8 cellular contexts compared by ENCODE assay signal in genomic region chr12:47870175-47870781, GRCh38. TPM values are rescaled to one million over a fixed set of nuclear protein-coding genes. Genes with fewer than 3 reads are reported as not detected.
DNase-seq lines count a peak whose midpoint lies in the region; ATAC-seq and TF ChIP-seq lines count a peak whose summit lies in the region.

No MANE protein-coding gene starts in this region.

- POLR2A ChIA-PET in AG04449 (lab: Yijun Ruan, JAX): no interaction called here

- no peak for DNase-seq in AG04449 (ENCODE audit: low read depth, low spot score)
- peak; percentile 35 for DNase-seq in NT2/D1 (ENCODE audit: low read depth, low spot score)
- DNase-seq in osteocyte (ENCODE audit: extremely low spot score, unreplicated experiment): no peak
- DNase-seq in hypothalamus (lab: John Stamatoyannopoulos, UW): no peak
- DNase-seq in NCI-H1105 (lab: John Stamatoyannopoulos, UW): no peak
- no peak for DNase-seq in NCI-H187 treated with DMSO at 0.1 percent for 48 hours (lab: John Stamatoyannopoulos, UW)

- H3K4me3 ChIP-seq in AG04449 (ENCODE audit: low read depth, low read length) (no peak overlapping the region), NT2/D1 (ENCODE audit: insufficient read length, low read depth) (no peak overlapping the region), esophagus (ENCODE audit: low read depth in 1 of 2, low read length in 2 of 2) (no peak overlapping the region)

- peaks cover 18% of the 10 kb centered on the region for H3K4me1 Mint-ChIP-seq in osteocyte (ENCODE audit: unreplicated experiment)

- H3K4me3 Mint-ChIP-seq in osteocyte (ENCODE audit: unreplicated experiment): no peak overlapping the region

- peaks cover 1% of the 10 kb centered on the region for H3K27me3 Mint-ChIP-seq in osteocyte (ENCODE audit: unreplicated experiment)

- WGBS in esophagus, 2 donors: 27 to 39% methylated on average over 6 of the region's 6 CpGs

- peak overlapping the region; percentile 30 to 77 for H3K27ac ChIP-seq in esophagus (ENCODE audit: low read depth in 2 of 2, low read length in 1 of 2)

- no peak overlapping the region for H3K9ac ChIP-seq in NT2/D1 (ENCODE audit: insufficient read length, low read depth)

- CTCF ChIA-PET in AG04449 (lab: Yijun Ruan, JAX): interaction anchor here (0.8 to 6.1 kb wide), 11 partner anchors 9 to 154 kb away, joined by 3 to 46 read pairs (median 4); partner anchors contain the start of gene VDR

- no peak overlapping the region for H3K27ac Mint-ChIP-seq in osteocyte (ENCODE audit: unreplicated experiment)

- peak; percentile 35 for ATAC-seq in GM18508 (IDR thresholded peaks at IDR 0.05; ENCODE audit: insufficient read depth, unreplicated experiment)

- H3K36me3 Mint-ChIP-seq in osteocyte (ENCODE audit: unreplicated experiment): no peaks in the 10 kb centered on the region

- no peaks in the 10 kb centered on the region for H3K36me3 ChIP-seq in NT2/D1 (ENCODE audit: insufficient read depth, insufficient read length, low read length)
- H3K36me3 ChIP-seq in esophagus (ENCODE audit: control insufficient read depth in 2 of 2, insufficient read depth in 2 of 2, low read length in 1 of 2): peaks cover 0 to 2% of the 10 kb centered on the region in 2 donors

- TF ChIP-seq CTCF in AG04449 (IDR thresholded peaks at IDR 0.05; ENCODE audit: insufficient read depth, low read length, missing control alignments) (peak; percentile 46), osteocyte (IDR thresholded peaks at IDR 0.05) (peak; percentile 35)

- H3K9me3 Mint-ChIP-seq in osteocyte (ENCODE audit: unreplicated experiment): no peaks in the 10 kb centered on the region

- H3K27me3 ChIP-seq in NT2/D1 (ENCODE audit: insufficient read depth, insufficient read length) (no peaks in the 10 kb centered on the region), esophagus (ENCODE audit: control insufficient read depth in 1 of 2, insufficient read depth in 2 of 2, low read length in 2 of 2) (no peaks in the 10 kb centered on the region)

- H3K9me3 ChIP-seq in NT2/D1 (ENCODE audit: insufficient read depth, low read length): no peaks in the 10 kb centered on the region
- H3K9me3 ChIP-seq in esophagus (ENCODE audit: control insufficient read depth in 2 of 2, insufficient read depth in 1 of 2, low read depth in 1 of 2, low read length in 1 of 2): no peaks in the 10 kb centered on the region

- no peaks in the 10 kb centered on the region for H3K4me1 ChIP-seq in NT2/D1 (ENCODE audit: insufficient read depth, insufficient read length)
- peaks cover 4 to 11% of the 10 kb centered on the region in 2 donors for H3K4me1 ChIP-seq in esophagus (ENCODE audit: control insufficient read depth in 2 of 2, insufficient read depth in 2 of 2, low read length in 1 of 2)

RNA-seq across cellular contexts. Expression of gene VDR, which starts 34.5 kb away (rescaled TPM):
- 10 to 100 TPM in 1 of 2 donors, 1 to 10 TPM in 1; 8.8 to 10.8 TPM for polyA plus RNA-seq in esophagus
- 1.9 and 2.7 TPM in 2 replicates for total RNA-seq in osteocyte

RNA-seq across cellular contexts. Expression of gene HDAC7, which starts 50.6 kb away (rescaled TPM):
- polyA plus RNA-seq in esophagus: 10 to 100 TPM; 20.9 to 35.6 TPM
- total RNA-seq in osteocyte: 114 and 120 TPM in 2 replicates
